ENCODE assay signal across 13 cellular contexts in the genomic region with DNA sequence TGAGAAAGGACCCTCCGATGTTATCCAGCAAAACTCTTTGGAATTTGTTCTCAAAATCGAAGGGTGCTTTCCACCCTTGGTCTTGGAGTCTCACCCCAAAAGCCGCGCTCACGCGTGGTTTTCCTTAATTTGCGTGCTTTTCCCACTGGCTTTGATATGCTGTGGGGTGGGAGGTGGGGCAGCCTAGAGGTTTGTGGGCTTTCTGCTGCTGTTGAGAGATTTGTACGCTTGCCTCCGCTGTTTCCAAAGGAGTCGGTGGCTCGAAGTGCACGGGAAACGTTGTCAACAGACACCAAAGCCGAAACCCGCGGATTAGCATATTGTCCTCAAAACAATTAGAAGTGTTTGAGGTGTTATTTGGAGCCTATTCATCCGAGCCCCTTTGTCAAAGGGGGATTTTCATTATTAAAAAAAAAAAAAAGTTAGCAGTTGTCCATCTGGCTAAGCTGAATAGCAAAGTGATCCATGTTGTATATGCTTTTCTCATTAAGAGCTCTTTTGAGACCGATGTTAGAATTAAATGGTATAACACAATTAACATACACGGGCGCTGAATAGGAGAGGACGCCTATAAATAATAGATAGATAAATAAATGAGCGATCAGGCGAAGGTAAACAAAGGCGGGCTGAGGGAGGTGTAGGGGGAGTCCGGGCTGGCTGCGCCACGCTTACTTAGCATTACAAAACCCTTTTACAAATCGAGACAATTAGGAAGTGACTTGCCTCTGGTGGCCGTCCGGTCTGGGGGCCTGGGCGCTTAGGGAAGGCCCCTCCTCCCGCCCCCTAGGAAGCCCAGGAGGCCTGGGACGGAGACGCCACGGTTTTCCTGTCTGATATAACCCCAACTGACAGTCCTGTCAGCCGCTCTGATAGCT. TPM values are rescaled to one million over a fixed set of nuclear protein-coding genes. Genes with fewer than 3 reads are reported as not detected.
DNase-seq lines count a peak whose midpoint lies in the region; ATAC-seq and TF ChIP-seq lines count a peak whose summit lies in the region.
"Had no signal": no experiment of that assay in that cellular context is flagged by ENCODE, and none has a peak within 500 bp of the region (broad histone marks: within the 10 kb centered on the region; RNA-seq: fewer than 3 reads in every experiment).

No MANE protein-coding gene starts in this region.

- H3K14ac ChIP-seq in neuronal stem cell (ENCODE audit: low read length), result no peak overlapping the region

- no peaks in the 10 kb centered on the region for H3K36me3 ChIP-seq in ACC112 (ENCODE audit: insufficient read depth, low read length)
- H3K36me3 ChIP-seq in HUES48 (ENCODE audit: control insufficient read depth, insufficient read depth, low read length), result no peaks in the 10 kb centered on the region
- H3K36me3 ChIP-seq in fibroblast of lung (ENCODE audit: control insufficient read depth, insufficient read depth, low read length), result no peaks in the 10 kb centered on the region
- no peaks in the 10 kb centered on the region for H3K36me3 ChIP-seq in neuronal stem cell (replicated peaks in 1 of 2; ENCODE audit: control insufficient read depth in 2 of 2, insufficient read depth in 2 of 2, low read length in 2 of 2)

- no peak for TF ChIP-seq CTCF in fibroblast of lung (conservative IDR thresholded peaks at IDR 0.05 in 1 of 2, IDR thresholded peaks at IDR 0.05 in 1 of 2; ENCODE audit: low read depth in 1 of 2, low read length in 2 of 2)

- DNase-seq in fibroblast of lung (ENCODE audit: low read depth in 2 of 2) (no peak), neuronal stem cell (ENCODE audit: low spot score) (no peak), NCI-H2171 treated with DMSO at 0.1 percent for 48 hours (lab: John Stamatoyannopoulos, UW) (no peak), HPDE6-E6E7 (ENCODE audit: extremely low spot score) (no peak)
- DNase-seq: activated CD4-positive, alpha-beta T cell treated with anti-CD3 and anti-CD28 coated beads for 36 hours; CD4-positive, CD25-positive, alpha-beta regulatory T cell; NCI-H2081 had no signal

- no peak overlapping the region for H2BK120ac ChIP-seq in neuronal stem cell (ENCODE audit: low read depth, low read length)

- peak overlapping the region; percentile 75 for H3K4me3 ChIP-seq in ACC112 (ENCODE audit: low read depth, low read length)
- peak overlapping the region; percentile 48 for H3K4me3 ChIP-seq in HUES48 (ENCODE audit: low read depth, low read length)
- H3K4me3 ChIP-seq in fibroblast of lung (replicated peaks in 1 of 4; ENCODE audit: control extremely low read depth in 1 of 4, insufficient read depth in 1 of 4, low read depth in 3 of 4, low read length in 4 of 4), result peak overlapping the region in 1 of 4 experiments; percentile 40
- no peak overlapping the region for H3K4me3 ChIP-seq in neuronal stem cell (ENCODE audit: low read length in 2 of 2)

- H3K27ac ChIP-seq in ACC112 (ENCODE audit: low read depth, low read length), result no peak overlapping the region
- H3K27ac ChIP-seq in HUES48 (ENCODE audit: low read depth, low read length), result peak overlapping the region; percentile 43
- H3K27ac ChIP-seq in fibroblast of lung (ENCODE audit: insufficient read depth, low read length), result no peak overlapping the region
- no peak overlapping the region for H3K27ac ChIP-seq in neuronal stem cell (replicated peaks; ENCODE audit: low read length)

- peaks cover 3% of the 10 kb centered on the region for H3K4me1 ChIP-seq in ACC112 (ENCODE audit: control insufficient read depth, insufficient read depth, low read length, unreplicated experiment)
- H3K4me1 ChIP-seq in HUES48 (ENCODE audit: control insufficient read depth, insufficient read depth, low read length), result peaks cover 86% of the 10 kb centered on the region
- H3K4me1 ChIP-seq in fibroblast of lung (ENCODE audit: control insufficient read depth, extremely low read depth, insufficient read depth, low read length), result no peaks in the 10 kb centered on the region
- peaks cover 5 to 45% of the 10 kb centered on the region in 2 donors for H3K4me1 ChIP-seq in neuronal stem cell (ENCODE audit: control insufficient read depth in 2 of 2, insufficient read depth in 1 of 2, low read depth in 1 of 2, low read length in 2 of 2)

- H3K79me1 ChIP-seq in neuronal stem cell (ENCODE audit: low read depth, low read length), result no peaks in the 10 kb centered on the region

- H2AFZ ChIP-seq in ACC112 (ENCODE audit: low read length, unreplicated experiment) (no peak overlapping the region), fibroblast of lung (ENCODE audit: low read length) (no peak overlapping the region), neuronal stem cell (ENCODE audit: low read length) (peak overlapping the region; percentile 52)

- H3K4me2 ChIP-seq in fibroblast of lung (ENCODE audit: extremely low read depth, insufficient read depth, low read length) (peak overlapping the region; percentile 7), neuronal stem cell (ENCODE audit: insufficient read depth, low read length, poor library complexity, severe bottlenecking) (peak overlapping the region; percentile 54)

- H2AK5ac ChIP-seq in neuronal stem cell (ENCODE audit: low read depth, low read length), result no peak overlapping the region

- H3K9ac ChIP-seq in HUES48 (ENCODE audit: low read depth, low read length) (no peak overlapping the region), fibroblast of lung (ENCODE audit: insufficient read depth, low read length) (no peak overlapping the region), neuronal stem cell (ENCODE audit: low read depth, low read length, poor library complexity) (no peak overlapping the region)

- no peaks in the 10 kb centered on the region for H4K20me1 ChIP-seq in fibroblast of lung (ENCODE audit: control insufficient read depth, extremely low read depth, insufficient read depth, low read length)

- no peak overlapping the region for H2BK12ac ChIP-seq in neuronal stem cell (ENCODE audit: low read length)

- no CpG with 5 or more reads among the region's 36 CpGs for WGBS in neuronal stem cell (ENCODE audit: extremely low coverage in 2 of 2, insufficient read length in 2 of 2, insufficient replicate concordance in 1 of 2), 2 donors

- H3K9me3 ChIP-seq in HUES48 (ENCODE audit: control insufficient read depth, insufficient read depth, low read length) (no peaks in the 10 kb centered on the region), fibroblast of lung (ENCODE audit: control insufficient read depth, insufficient read depth, low read depth, low read length) (no peaks in the 10 kb centered on the region), neuronal stem cell (replicated peaks in 1 of 2; ENCODE audit: control insufficient read depth in 2 of 2, insufficient read depth in 1 of 2, low read depth in 1 of 2, low read length in 2 of 2) (no peaks in the 10 kb centered on the region)

- H3K79me2 ChIP-seq in ACC112 (ENCODE audit: control insufficient read depth, insufficient read depth, low read length, unreplicated experiment) (no peaks in the 10 kb centered on the region), fibroblast of lung (ENCODE audit: control insufficient read depth, insufficient read depth, low read length) (no peaks in the 10 kb centered on the region)

- H3K23ac ChIP-seq in neuronal stem cell (ENCODE audit: low read depth, low read length, poor library complexity), result no peak overlapping the region

- H4K8ac ChIP-seq in neuronal stem cell (ENCODE audit: low read depth, low read length), result no peak overlapping the region

- H2BK15ac ChIP-seq in neuronal stem cell (ENCODE audit: low read length), result no peak overlapping the region

- H3K4ac ChIP-seq in neuronal stem cell (ENCODE audit: low read length), result no peak overlapping the region

- no peak overlapping the region for H4K91ac ChIP-seq in neuronal stem cell (ENCODE audit: low read depth, low read length, poor library complexity)

- H2BK5ac ChIP-seq in neuronal stem cell (ENCODE audit: low read length), result no peak overlapping the region

- ATAC-seq in activated CD4-positive, CD25-positive, alpha-beta regulatory T cell treated with anti-CD3 and anti-CD28 coated beads, Interleukin-2, amount 50 U/mL, for 24 hours, result no peak
- ATAC-seq in GM19455 (IDR thresholded peaks at IDR 0.05; ENCODE audit: unreplicated experiment), result no peak
- ATAC-seq: activated CD4-positive, alpha-beta T cell treated with anti-CD3 and anti-CD28 coated beads for 36 hours had no signal

- peaks cover 100% of the 10 kb centered on the region for H3K27me3 ChIP-seq in ACC112 (ENCODE audit: insufficient read depth, low read length)
- peaks cover 100% of the 10 kb centered on the region for H3K27me3 ChIP-seq in HUES48 (ENCODE audit: control insufficient read depth, insufficient read depth, low read length)
- peaks cover 79% of the 10 kb centered on the region for H3K27me3 ChIP-seq in fibroblast of lung (ENCODE audit: control insufficient read depth, insufficient read depth, low read length)
- peaks cover 61 to 100% (median 93%) of the 10 kb centered on the region in 3 experiments for H3K27me3 ChIP-seq in neuronal stem cell (ENCODE audit: control insufficient read depth in 3 of 3, insufficient read depth in 3 of 3, low read depth in 1 of 3, low read length in 3 of 3)

- H3K18ac ChIP-seq in neuronal stem cell (ENCODE audit: low read length), result peak overlapping the region; percentile 82

RNA-seq across cellular contexts. Expression of a gene that starts 3.3 kb away (rescaled TPM):
- total RNA-seq in fibroblast of lung, result not detected in 2 replicates
- not detected in 2 replicates for polyA plus RNA-seq in fibroblast of lung
- polyA plus RNA-seq in fibroblast of lung (2012), result not detected in 2 replicates
- not detected in 2 replicates for polyA minus RNA-seq in fibroblast of lung (ENCODE audit: low replicate concordance)
- 0.01 TPM for polyA plus RNA-seq in neuronal stem cell (2013, experiment 1 of 2)
- 0.01 TPM for polyA plus RNA-seq in neuronal stem cell (2013, experiment 2 of 2)
- total RNA-seq: activated CD4-positive, alpha-beta T cell treated with anti-CD3 and anti-CD28 coated beads for 36 hours; CD4-positive, CD25-positive, alpha-beta regulatory T cell; HT-29; left lobe of liver had no signal
- polyA plus RNA-seq: CD4-positive, CD25-positive, alpha-beta regulatory T cell had no signal

Comparison
In these comparisons a context has a peak if more than half of its experiments do, and no peak if none do; other contexts are left out.
1. H3K4me3 ChIP-seq: peak in ACC112 (single experiment) and HUES48 (single experiment); none in neuronal stem cell (0 of 2).